In genomic region chr16:82694239-82694874, GRCh38 we compare ENCODE assay signal across 17 cellular contexts.
A peak's percentile ranks its signal among the peaks of the same experiment; 100 is the strongest.
DNase-seq lines count a peak whose midpoint lies in the region; ATAC-seq, FAIRE-seq and TF ChIP-seq lines count a peak whose summit lies in the region.
"Had no signal": no experiment of that assay in that cellular context is flagged by ENCODE, and none has a peak within 500 bp of the region (broad histone marks: within the 10 kb centered on the region; RNA-seq: fewer than 3 reads in every experiment).

No MANE protein-coding gene starts in this region.

- peak; percentile 49 for FAIRE-seq in HTR-8/SVneo (lab: Jason Lieb, UNC)

- no peak for ATAC-seq in HG03135 (IDR thresholded peaks at IDR 0.05; ENCODE audit: unreplicated experiment)
- ATAC-seq: left lung, Right ventricle myocardium inferior had no signal

- DNase-seq in ACHN (peak; percentile 18), HTR-8/SVneo (ENCODE audit: insufficient read length, low spot score) (peak; percentile 69), astrocyte of the spinal cord (ENCODE audit: low read depth, low spot score) (peak; percentile 43), hepatic stellate cell (ENCODE audit: low spot score) (peak; percentile 42), NCI-H187 treated with DMSO at 0.1 percent for 48 hours (lab: John Stamatoyannopoulos, UW) (no peak), superior temporal gyrus (ENCODE audit: extremely low spot score) (no peak), DMS 273 (lab: John Stamatoyannopoulos, UW; ENCODE audit: unreplicated experiment) (no peak)
- DNase-seq: activated CD4-positive, alpha-beta T cell treated with anti-CD3 and anti-CD28 coated beads for 4 hours; activated naive CD4-positive, alpha-beta T cell treated with anti-CD3 and anti-CD28 coated beads, Interleukin-2, amount 50 U/mL, for 16 hours; activated T-cell treated with anti-CD3 and anti-CD28 coated beads for 4 hours; Calu3; hypothalamus; left lung; naive B cell; NCI-H2171 had no signal

- H3K4me3 ChIP-seq in astrocyte of the spinal cord (ENCODE audit: low read depth, low read length), result no peak overlapping the region
- H3K4me3 ChIP-seq: left lung had no signal

- in situ Hi-C loops in ACHN (cut with HindIII; ENCODE audit: low pct_ligation_motif_present, low pct_unique_long_range_greater_than_20kb, low sequenced_read_pairs) (no loop called here), astrocyte of the spinal cord (cut with HindIII; ENCODE audit: low sequenced_read_pairs) (no loop called here)

- TF ChIP-seq CTCF in astrocyte of the spinal cord (IDR thresholded peaks at IDR 0.05; ENCODE audit: low read depth, low read length), result no peak

Comparison
In these comparisons a context has a peak if more than half of its experiments do, and no peak if none do; other contexts are left out.
1. DNase-seq: peak in ACHN (single experiment), HTR-8/SVneo (single experiment), astrocyte of the spinal cord (single experiment) and hepatic stellate cell (single experiment); none in NCI-H187 treated with DMSO at 0.1 percent for 48 hours (single experiment), superior temporal gyrus (single experiment) and DMS 273 (single experiment).